Comparison of ENCODE assay signal across 8 cellular contexts in the genomic region with DNA sequence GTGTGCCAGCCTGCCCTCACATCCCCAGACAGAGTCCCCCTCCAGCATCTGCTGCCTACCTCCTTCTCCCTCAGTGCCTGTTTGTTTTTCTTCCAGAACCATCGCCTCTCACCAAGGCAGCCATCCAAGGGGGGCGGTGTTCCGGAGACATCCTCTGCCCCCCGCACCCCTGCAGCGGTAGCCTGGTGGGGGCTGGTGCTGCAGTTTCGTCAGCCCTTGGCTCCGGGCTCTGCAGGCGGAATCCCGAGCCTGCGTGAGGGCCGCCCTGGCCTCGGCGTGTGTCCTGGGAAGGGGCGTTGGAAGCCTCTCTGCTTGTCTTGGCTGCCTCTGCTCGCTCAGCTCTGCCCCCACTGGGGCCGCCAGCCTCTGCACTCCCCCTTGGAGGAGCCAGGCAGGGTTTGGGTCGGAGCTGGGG.
DNase-seq lines count a peak whose midpoint lies in the region; ATAC-seq and TF ChIP-seq lines count a peak whose summit lies in the region.

No MANE protein-coding gene starts in this region.

- H3K4me3 Mint-ChIP-seq in endothelial cell (ENCODE audit: unreplicated experiment) = no peak overlapping the region
- H3K4me3 Mint-ChIP-seq in activated CD8-positive, alpha-beta memory T cell treated with anti-CD3 and anti-CD28 coated beads, Interleukin-2, amount 10 ng/mL, durations not matched to agents 7 days and 5 days = no peak overlapping the region

- CTCF ChIA-PET in activated CD8-positive, alpha-beta memory T cell treated with anti-CD3 and anti-CD28 coated beads, Interleukin-2, amount 10 ng/mL, durations not matched to agents 7 days and 5 days (lab: Charles Lee) = interaction anchor here (3.9 kb wide), 1 partner anchor 15 kb away, joined by 13 read pairs; no protein-coding TSS in a partner anchor

- H3K27me3 Mint-ChIP-seq in endothelial cell (ENCODE audit: unreplicated experiment) = peaks cover 10% of the 10 kb centered on the region
- H3K27me3 Mint-ChIP-seq in activated CD8-positive, alpha-beta memory T cell treated with anti-CD3 and anti-CD28 coated beads, Interleukin-2, amount 10 ng/mL, durations not matched to agents 7 days and 5 days = peaks cover 15% of the 10 kb centered on the region

- H3K27ac Mint-ChIP-seq in endothelial cell (ENCODE audit: unreplicated experiment) = no peak overlapping the region
- H3K27ac Mint-ChIP-seq in activated CD8-positive, alpha-beta memory T cell treated with anti-CD3 and anti-CD28 coated beads, Interleukin-2, amount 10 ng/mL, durations not matched to agents 7 days and 5 days = no peak overlapping the region

- ATAC-seq in HG02623 (IDR thresholded peaks at IDR 0.05; ENCODE audit: unreplicated experiment) = no peak
- ATAC-seq in activated CD8-positive, alpha-beta memory T cell treated with anti-CD3 and anti-CD28 coated beads, Interleukin-2, amount 10 ng/mL, durations not matched to agents 7 days and 5 days = no peak

- H3K36me3 Mint-ChIP-seq in endothelial cell (ENCODE audit: low read depth, unreplicated experiment) = no peaks in the 10 kb centered on the region
- no peaks in the 10 kb centered on the region for H3K36me3 Mint-ChIP-seq in activated CD8-positive, alpha-beta memory T cell treated with anti-CD3 and anti-CD28 coated beads, Interleukin-2, amount 10 ng/mL, durations not matched to agents 7 days and 5 days

- H3K9me3 Mint-ChIP-seq in endothelial cell (ENCODE audit: unreplicated experiment) = no peaks in the 10 kb centered on the region
- no peaks in the 10 kb centered on the region for H3K9me3 Mint-ChIP-seq in activated CD8-positive, alpha-beta memory T cell treated with anti-CD3 and anti-CD28 coated beads, Interleukin-2, amount 10 ng/mL, durations not matched to agents 7 days and 5 days (ENCODE audit: low read depth)

- DNase-seq in 8988T (peak; percentile 93), NCI-H1092 treated with DMSO at 0.1 percent for 48 hours (lab: John Stamatoyannopoulos, UW) (peak; percentile 91), endothelial cell (ENCODE audit: low spot score) (peak; percentile 40), medulla oblongata (ENCODE audit: extremely low spot score) (peak; percentile 70), HPDE6-E6E7 (ENCODE audit: extremely low spot score) (no peak), NCI-H2196 treated with DMSO at 0.1 percent for 48 hours (lab: John Stamatoyannopoulos, UW; ENCODE audit: unreplicated experiment) (no peak)
- DNase-seq in activated CD8-positive, alpha-beta memory T cell treated with anti-CD3 and anti-CD28 coated beads, Interleukin-2, amount 10 ng/mL, durations not matched to agents 7 days and 5 days = no peak

- no peak for TF ChIP-seq CTCF in endothelial cell (IDR thresholded peaks at IDR 0.05; ENCODE audit: unreplicated experiment)

- peaks cover 2% of the 10 kb centered on the region for H3K4me1 Mint-ChIP-seq in endothelial cell (ENCODE audit: unreplicated experiment)
- H3K4me1 Mint-ChIP-seq in activated CD8-positive, alpha-beta memory T cell treated with anti-CD3 and anti-CD28 coated beads, Interleukin-2, amount 10 ng/mL, durations not matched to agents 7 days and 5 days = peaks cover 3% of the 10 kb centered on the region

Comparison
In these comparisons a context has a peak if more than half of its experiments do, and no peak if none do; other contexts are left out.
1. DNase-seq: peak in 8988T (single experiment), NCI-H1092 treated with DMSO at 0.1 percent for 48 hours (single experiment), endothelial cell (single experiment) and medulla oblongata (single experiment); none in HPDE6-E6E7 (single experiment), activated CD8-positive, alpha-beta memory T cell treated with anti-CD3 and anti-CD28 coated beads, Interleukin-2, amount 10 ng/mL, durations not matched to agents 7 days and 5 days (single experiment) and NCI-H2196 treated with DMSO at 0.1 percent for 48 hours (single experiment).